ENCODE assay signal across 8 cellular contexts in genomic region chr7:80918909-80919721, GRCh38. TPM values are rescaled to one million over a fixed set of nuclear protein-coding genes. Genes with fewer than 3 reads are reported as not detected.
A peak's percentile ranks its signal among the peaks of the same experiment; 100 is the strongest.
DNase-seq lines count a peak whose midpoint lies in the region; ATAC-seq, FAIRE-seq and TF ChIP-seq lines count a peak whose summit lies in the region.

SEMA3C (minus strand) TSS chr7:80919051; CDS start chr7:80916781, 2,270 bp downstream.

- TF ChIP-seq CTCF in liver (IDR thresholded peaks at IDR 0.05; ENCODE audit: low read depth, low read length, missing input control) (no peak), D721Med (IDR thresholded peaks at IDR 0.05; ENCODE audit: insufficient read depth, missing control alignments) (no peak)

- no peaks in the 10 kb centered on the region for H3K27me3 ChIP-seq in MG63
- no peaks in the 10 kb centered on the region for H3K27me3 ChIP-seq in ectodermal cell (ENCODE audit: control insufficient read depth, insufficient read depth, low read length, poor library complexity, severe bottlenecking)
- peaks cover 0 to 6% (median 1%) of the 10 kb centered on the region in 4 donors for H3K27me3 ChIP-seq in liver (ENCODE audit: control insufficient read depth in 4 of 4, insufficient read depth in 4 of 4, low read length in 3 of 4)

- no peaks in the 10 kb centered on the region for H3K9me3 ChIP-seq in MG63
- H3K9me3 ChIP-seq in ectodermal cell (ENCODE audit: control insufficient read depth, low read length): no peaks in the 10 kb centered on the region
- no peaks in the 10 kb centered on the region for H3K9me3 ChIP-seq in liver (ENCODE audit: control insufficient read depth in 4 of 4, low read length in 3 of 4)

- TF ChIP-seq RAD21 in liver (IDR thresholded peaks at IDR 0.05): peak in 1 of 2 donors; percentile 9

- H3K27ac ChIP-seq in ectodermal cell (ENCODE audit: insufficient read depth, low read depth, low read length, poor library complexity, severe bottlenecking) (peak within 1 kb of the TSS; percentile 85), liver (ENCODE audit: low read depth in 1 of 2, low read length in 2 of 2) (no peak within 1 kb of the TSS)

- H3K4me1 ChIP-seq in ectodermal cell (ENCODE audit: control insufficient read depth, insufficient read depth, low read length) (no peaks in the 10 kb centered on the region), liver (ENCODE audit: control insufficient read depth in 4 of 4, insufficient read depth in 4 of 4, low read length in 3 of 4) (peaks cover 9 to 18% (median 13%) of the 10 kb centered on the region in 4 donors)

- ATAC-seq in GM21786 (IDR thresholded peaks at IDR 0.05; ENCODE audit: unreplicated experiment): peak; percentile 73
- ATAC-seq in SK-N-SH treated with all-trans-retinoic acid at 6 μM for 48 hours: peak; percentile 94

- DNase-seq in DMS79 (lab: John Stamatoyannopoulos, UW): peak; percentile 87
- peak; percentile 92 for DNase-seq in MG63
- DNase-seq in stimulated activated CD8-positive, alpha-beta memory T cell treated with anti-CD3 and anti-CD28 coated beads, Interleukin-4, amount 100 ng/mL, for 24 hours (ENCODE audit: low read depth): peak; percentile 1
- DNase-seq in D721Med (ENCODE audit: insufficient read length, low spot score): no peak

- H3K36me3 ChIP-seq in MG63 (peaks cover 25% of the 10 kb centered on the region), ectodermal cell (ENCODE audit: control insufficient read depth, insufficient read depth, low read length) (no peaks in the 10 kb centered on the region), liver (ENCODE audit: control insufficient read depth in 4 of 4, insufficient read depth in 3 of 4, low read depth in 1 of 4, low read length in 3 of 4) (no peaks in the 10 kb centered on the region)

- WGBS in ectodermal cell, 2 experiments: 4% methylated on average over 71 of the region's 71 CpGs
- WGBS in liver: 4% methylated on average over 71 of the region's 71 CpGs

- FAIRE-seq in D721Med (lab: Jason Lieb, UNC): no peak

- peak within 1 kb of the TSS; percentile 60 for H3K4me3 ChIP-seq in MG63
- H3K4me3 ChIP-seq in ectodermal cell (ENCODE audit: insufficient read depth, low read depth, low read length): peak within 1 kb of the TSS; percentile 63
- H3K4me3 ChIP-seq in liver (ENCODE audit: low read depth in 1 of 3, low read length in 3 of 3): peak within 1 kb of the TSS; percentile 38 to 62 (median 57)

- H3K9ac ChIP-seq in liver (ENCODE audit: low read depth in 1 of 2, low read length in 2 of 2): peak within 1 kb of the TSS in 1 of 2 donors; percentile 52

TF ChIP-seq in SK-N-SH treated with all-trans-retinoic acid at 6 μM for 48 hours, 23 proteins besides CTCF, POLR2A, EP300 and RAD21 (continues in another document):
- TF ChIP-seq RARB (CRISPR knock-in tag; IDR thresholded peaks at IDR 0.05): no peak
- no peak for TF ChIP-seq CREB5 (CRISPR knock-in tag; IDR thresholded peaks at IDR 0.05; ENCODE audit: low read depth)
- TF ChIP-seq, protein P1, sequence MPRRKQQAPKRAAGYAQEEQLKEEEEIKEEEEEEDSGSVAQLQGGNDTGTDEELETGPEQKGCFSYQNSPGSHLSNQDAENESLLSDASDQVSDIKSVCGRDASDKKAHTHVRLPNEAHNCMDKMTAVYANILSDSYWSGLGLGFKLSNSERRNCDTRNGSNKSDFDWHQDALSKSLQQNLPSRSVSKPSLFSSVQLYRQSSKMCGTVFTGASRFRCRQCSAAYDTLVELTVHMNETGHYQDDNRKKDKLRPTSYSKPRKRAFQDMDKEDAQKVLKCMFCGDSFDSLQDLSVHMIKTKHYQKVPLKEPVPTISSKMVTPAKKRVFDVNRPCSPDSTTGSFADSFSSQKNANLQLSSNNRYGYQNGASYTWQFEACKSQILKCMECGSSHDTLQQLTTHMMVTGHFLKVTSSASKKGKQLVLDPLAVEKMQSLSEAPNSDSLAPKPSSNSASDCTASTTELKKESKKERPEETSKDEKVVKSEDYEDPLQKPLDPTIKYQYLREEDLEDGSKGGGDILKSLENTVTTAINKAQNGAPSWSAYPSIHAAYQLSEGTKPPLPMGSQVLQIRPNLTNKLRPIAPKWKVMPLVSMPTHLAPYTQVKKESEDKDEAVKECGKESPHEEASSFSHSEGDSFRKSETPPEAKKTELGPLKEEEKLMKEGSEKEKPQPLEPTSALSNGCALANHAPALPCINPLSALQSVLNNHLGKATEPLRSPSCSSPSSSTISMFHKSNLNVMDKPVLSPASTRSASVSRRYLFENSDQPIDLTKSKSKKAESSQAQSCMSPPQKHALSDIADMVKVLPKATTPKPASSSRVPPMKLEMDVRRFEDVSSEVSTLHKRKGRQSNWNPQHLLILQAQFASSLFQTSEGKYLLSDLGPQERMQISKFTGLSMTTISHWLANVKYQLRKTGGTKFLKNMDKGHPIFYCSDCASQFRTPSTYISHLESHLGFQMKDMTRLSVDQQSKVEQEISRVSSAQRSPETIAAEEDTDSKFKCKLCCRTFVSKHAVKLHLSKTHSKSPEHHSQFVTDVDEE (CRISPR knock-in tag; IDR thresholded peaks at IDR 0.05): 0 out of 2 replicates have a peak, but pooled peaks have one; percentile 50

TF ChIP-seq in liver, 16 proteins besides CTCF, POLR2A, EP300 and RAD21:
- no peak for TF ChIP-seq FOXA2 (IDR thresholded peaks at IDR 0.05)
- TF ChIP-seq EGR1 (IDR thresholded peaks at IDR 0.05; ENCODE audit: low read depth in 2 of 2): peak in 1 of 2 donors; percentile 23
- peak; percentile 43 for TF ChIP-seq TAF1 (conservative IDR thresholded peaks at IDR 0.05)

RNA-seq across cellular contexts. Expression of gene SEMA3C, which starts in this region (rescaled TPM):
- 23.1 and 31.2 TPM in 2 replicates for total RNA-seq in MG63 (2014; rRNA removed; shearing (Covaris generic); ENCODE audit: low replicate concordance)
- polyA plus RNA-seq in ectodermal cell (2013, experiment 1 of 4): 21.9 TPM
- 15.9 TPM for polyA plus RNA-seq in ectodermal cell (2013, experiment 2 of 4)
- 23.5 TPM for polyA plus RNA-seq in ectodermal cell (2013, experiment 3 of 4)
- 25.2 TPM for polyA plus RNA-seq in ectodermal cell (2013, experiment 4 of 4)
- 1 to 10 TPM in 1 of 2 donors, under 1 TPM in 1; 0.89 to 1.8 TPM for total RNA-seq in liver
- under 1 TPM; 0.20 to 0.39 TPM for polyA plus RNA-seq in liver
